In the genomic region with DNA sequence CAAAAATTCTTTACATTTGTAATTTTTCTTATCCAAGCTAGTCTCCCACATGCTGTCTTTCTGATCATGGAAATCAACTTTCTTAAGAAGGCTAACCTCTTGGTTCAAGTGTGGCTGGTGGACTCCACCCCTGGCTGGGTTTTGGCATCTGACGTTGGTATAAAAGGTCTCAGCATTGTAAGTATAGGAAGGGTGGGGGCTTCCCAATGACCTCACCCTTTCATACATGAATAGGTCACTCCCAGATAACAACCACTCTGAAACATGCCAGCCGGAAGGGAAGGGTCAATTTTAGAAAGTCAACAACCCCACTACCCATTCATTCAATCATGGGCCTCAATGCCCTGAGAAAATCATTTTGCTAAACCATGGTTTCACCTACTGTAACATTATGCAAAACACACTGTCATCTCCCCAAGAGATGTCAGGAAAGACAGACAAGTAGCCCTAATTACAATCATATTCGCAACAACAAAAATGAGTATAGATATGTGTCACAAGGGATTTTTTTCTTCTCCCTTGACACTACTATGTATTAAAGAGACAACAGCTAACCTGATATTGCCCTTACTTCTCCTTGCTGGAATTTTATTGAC, we compare ENCODE assay signal across 16 cellular contexts.
"Had no signal": no experiment of that assay in that cellular context is flagged by ENCODE, and none has a peak within 500 bp of the region (broad histone marks: within the 10 kb centered on the region; RNA-seq: fewer than 3 reads in every experiment).

No MANE protein-coding gene starts in this region.

- H3K79me2 ChIP-seq: parathyroid adenoma had no signal

- H2AFZ ChIP-seq: parathyroid adenoma had no signal

- H3K27me3 ChIP-seq: body of pancreas, colonic mucosa had no signal

- H3K36me3 ChIP-seq: colonic mucosa had no signal

- H3K9me3 ChIP-seq: body of pancreas, colonic mucosa, mucosa of descending colon had no signal

- H3K9ac ChIP-seq: parathyroid adenoma had no signal

- DNase-seq: activated CD4-positive, alpha-beta T cell treated with anti-CD3 and anti-CD28 coated beads, Interleukin-2, amount 10 ng/mL, durations not matched to agents 7 days and 5 days; activated CD8-positive, alpha-beta memory T cell treated with anti-CD3 and anti-CD28 coated beads, Interleukin-2, amount 50 U/mL, for 48 hours; activated gamma-delta T cell; activated T-cell treated with anti-CD3 and anti-CD28 coated beads, Interleukin-2, amount 50 U/mL, for 72 hours; amniotic stem cell; body of pancreas; central memory CD4-positive, alpha-beta T cell; colonic mucosa; hippocampal formation; mucosa of descending colon; naive thymus-derived CD4-positive, alpha-beta T cell had no signal

- H3K27ac ChIP-seq: body of pancreas, colonic mucosa, parathyroid adenoma had no signal

- H3K4me3 ChIP-seq: body of pancreas, colonic mucosa, mucosa of descending colon had no signal

- H3K4me1 ChIP-seq: colonic mucosa, parathyroid adenoma had no signal

- ATAC-seq: body of pancreas; esophagus mucosa; left lobe of liver; mucosa of descending colon; naive thymus-derived CD4-positive, alpha-beta T cell; stimulated activated effector memory CD8-positive, alpha-beta T cell treated with anti-CD3 and anti-CD28 coated beads, Interleukin-12 subunit alpha, Interleukin-12 subunit beta, amount 100 ng/mL, for 72 hours had no signal

- FAIRE-seq: keratinocyte had no signal
